In genomic region chr1:62978056-62978455, GRCh38 we compare ENCODE assay signal across 17 cellular contexts.
"Had no signal": no experiment of that assay in that cellular context is flagged by ENCODE, and none has a peak within 500 bp of the region (broad histone marks: within the 10 kb centered on the region; RNA-seq: fewer than 3 reads in every experiment).

No MANE protein-coding gene starts in this region.

- H3K36me3 ChIP-seq: SJSA1 had no signal

- H3K4me1 ChIP-seq: SJSA1 had no signal

- H3K4me3 ChIP-seq: SJSA1, SK-N-MC had no signal

- H3K27ac ChIP-seq: SJSA1, SK-N-MC had no signal

- H3K9me3 ChIP-seq: SJSA1 had no signal

- DNase-seq: KBM-7, MV-4-11, NCI-H1048, NCI-H1105, NCI-H1417, NCI-H1436 treated with DMSO at 0.1 percent for 48 hours, NCI-H1694, NCI-H187 treated with DMSO at 0.1 percent for 48 hours, NCI-H2029 treated with DMSO at 0.1 percent for 48 hours, NCI-H345, NCI-H446 treated with DMSO at 0.1 percent for 48 hours, NCI-H510A treated with DMSO at 0.1 percent for 48 hours, Right ventricle myocardium superior, RPMI8226, SIG-M5 had no signal
